ENCODE assay signal across 1 cellular context in genomic region chr6:30616811-30617564, GRCh38.
TF ChIP-seq lines count a peak whose summit lies in the region.

TSS of gene PPP1R10 (minus strand) at chr6:30617243. CDS start at chr6:30609944, 7,299 bp downstream.

TF ChIP-seq in HEK293, 187 proteins besides CTCF, POLR2A, EP300 and RAD21 (continued from another document):
- TF ChIP-seq ZNF366 (tag by site-specific recombination; conservative IDR thresholded peaks at IDR 0.05) (no peak), KLF17 (tag by site-specific recombination; IDR thresholded peaks at IDR 0.05) (peak; percentile 86), ZIC2 (tag by site-specific recombination; IDR thresholded peaks at IDR 0.05) (0 out of 2 replicates have a peak, but pooled peaks have one; percentile 22), GLIS2 (tag by site-specific recombination; IDR thresholded peaks at IDR 0.05) (no peak; the same call in 1 of the 2 replicates), ZBTB20 (tag by site-specific recombination; IDR thresholded peaks at IDR 0.05) (no peak), ZNF600 (tag by site-specific recombination; IDR thresholded peaks at IDR 0.05) (peak; percentile 35), ZBTB49 (tag by site-specific recombination; IDR thresholded peaks at IDR 0.05; ENCODE audit: low read depth) (no peak), ZNF48 (tag by site-specific recombination; IDR thresholded peaks at IDR 0.05) (no peak), ZNF529 (tag by site-specific recombination; IDR thresholded peaks at IDR 0.05; ENCODE audit: insufficient replicate concordance) (no peak), ZFHX2 (tag by site-specific recombination; conservative IDR thresholded peaks at IDR 0.05) (peak; percentile 35), MEIS1 (CRISPR knock-in tag; IDR thresholded peaks at IDR 0.05; ENCODE audit: borderline replicate concordance) (no peak), ZNF426 (tag by site-specific recombination; IDR thresholded peaks at IDR 0.05) (no peak), HIC1 (tag by site-specific recombination; IDR thresholded peaks at IDR 0.05) (no peak), ZNF629 (tag by site-specific recombination; IDR thresholded peaks at IDR 0.05) (no peak), SP7 (tag by site-specific recombination; IDR thresholded peaks at IDR 0.05) (peak; percentile 75), ZEB2 (tag by site-specific recombination; IDR thresholded peaks at IDR 0.05) (no peak; the same call in 1 of the 2 replicates), ZNF132 (tag by site-specific recombination; IDR thresholded peaks at IDR 0.05; ENCODE audit: borderline replicate concordance) (no peak), ZNF488 (tag by site-specific recombination; IDR thresholded peaks at IDR 0.05) (0 out of 2 replicates have a peak, but pooled peaks have one; percentile 26), ZNF311 (tag by site-specific recombination; IDR thresholded peaks at IDR 0.05; ENCODE audit: borderline replicate concordance) (no peak), ZNF837 (tag by site-specific recombination; IDR thresholded peaks at IDR 0.05) (no peak), ZNF571 (tag by site-specific recombination; IDR thresholded peaks at IDR 0.05) (no peak), ZNF350 (tag by site-specific recombination; IDR thresholded peaks at IDR 0.05) (no peak), SCRT2 (tag by site-specific recombination; IDR thresholded peaks at IDR 0.05) (peak; percentile 43; the same call in 1 of the 2 replicates), ZNF664 (tag by site-specific recombination; IDR thresholded peaks at IDR 0.05) (no peak), ZNF473 (tag by site-specific recombination; IDR thresholded peaks at IDR 0.05) (no peak), ZNF549 (tag by site-specific recombination; IDR thresholded peaks at IDR 0.05) (no peak), ZNF514 (tag by site-specific recombination; IDR thresholded peaks at IDR 0.05) (no peak), ZNF341 (tag by site-specific recombination; IDR thresholded peaks at IDR 0.05; ENCODE audit: low read depth) (peak; percentile 77; the same call in 1 of the 2 replicates), ZNF174 (tag by site-specific recombination; IDR thresholded peaks at IDR 0.05) (no peak), ZNF133 (tag by site-specific recombination; IDR thresholded peaks at IDR 0.05) (no peak), YY2 (tag by site-specific recombination; IDR thresholded peaks at IDR 0.05) (peak; percentile 89), GLI2 (tag by site-specific recombination; IDR thresholded peaks at IDR 0.05; ENCODE audit: borderline replicate concordance, low read depth) (no peak), ZSCAN30 (tag by site-specific recombination; IDR thresholded peaks at IDR 0.05) (peak; percentile 70; the same call in 1 of the 2 replicates), PRDM10 (tag by site-specific recombination; IDR thresholded peaks at IDR 0.05) (no peak), ZNF37A (tag by site-specific recombination; IDR thresholded peaks at IDR 0.05) (no peak), ZNF274 (IDR thresholded peaks at IDR 0.05; ENCODE audit: low read length) (no peak), ZNF274 (tag by site-specific recombination; IDR thresholded peaks at IDR 0.05; ENCODE audit: borderline replicate concordance) (no peak), EGR2 (tag by site-specific recombination; IDR thresholded peaks at IDR 0.05; ENCODE audit: low read depth) (peak; percentile 45; the same call in 1 of the 2 replicates), PRDM2 (tag by site-specific recombination; IDR thresholded peaks at IDR 0.05; ENCODE audit: borderline replicate concordance) (no peak), ZNF416 (tag by site-specific recombination; IDR thresholded peaks at IDR 0.05) (no peak)
